ENCODE assay signal across 14 cellular contexts in the genomic region with DNA sequence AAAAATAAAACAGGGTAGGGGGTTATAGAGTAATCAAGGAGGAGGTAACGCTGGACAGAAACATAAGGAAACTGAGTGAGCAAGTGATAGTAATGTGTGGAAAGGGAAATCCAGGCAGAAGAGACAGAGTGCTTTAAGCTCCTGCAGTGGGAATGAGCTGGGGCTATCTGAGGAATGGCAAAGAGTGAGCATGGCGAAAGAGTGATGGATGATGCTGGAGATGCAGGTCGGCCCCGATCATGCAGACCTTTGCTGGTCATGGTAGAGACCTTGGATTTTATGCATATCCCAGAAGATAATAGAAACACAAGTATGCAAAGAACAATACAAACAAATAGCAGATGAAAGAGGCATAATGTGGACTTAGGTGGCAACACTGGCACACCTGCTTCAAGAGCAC. TPM values are rescaled to one million over a fixed set of nuclear protein-coding genes. Genes with fewer than 3 reads are reported as not detected.
DNase-seq lines count a peak whose midpoint lies in the region; ATAC-seq and TF ChIP-seq lines count a peak whose summit lies in the region.
"Had no signal": no experiment of that assay in that cellular context is flagged by ENCODE, and none has a peak within 500 bp of the region (broad histone marks: within the 10 kb centered on the region; RNA-seq: fewer than 3 reads in every experiment).

No MANE protein-coding gene starts in this region.

- H3K36me3 ChIP-seq in HEK293 (ENCODE audit: control insufficient read depth in 2 of 2, insufficient read depth in 1 of 2, low read length in 2 of 2) (no peaks in the 10 kb centered on the region), osteoblast (ENCODE audit: insufficient read depth, low read length) (no peaks in the 10 kb centered on the region)
- H3K36me3 ChIP-seq in CD4-positive, alpha-beta memory T cell (ENCODE audit: insufficient read depth, low read length), result no peaks in the 10 kb centered on the region
- H3K36me3 ChIP-seq: BE2C had no signal

- H3K9me3 Mint-ChIP-seq in activated T-cell treated with anti-CD3 and anti-CD28 coated beads, Interleukin-2, amount 50 U/mL, for 72 hours, result peaks cover 11 to 13% of the 10 kb centered on the region in 2 donors
- H3K9me3 Mint-ChIP-seq in activated T-helper 17 cell treated with anti-CD3 and anti-CD28 coated beads, Interleukin-2, amount 50 U/mL, for 72 hours, result peaks cover 14% of the 10 kb centered on the region
- peaks cover 0 to 21% (median 18%) of the 10 kb centered on the region in 8 donors for H3K9me3 Mint-ChIP-seq in CD4-positive, alpha-beta memory T cell

- H3K4me3 Mint-ChIP-seq in activated T-cell treated with anti-CD3 and anti-CD28 coated beads, Interleukin-2, amount 50 U/mL, for 72 hours, result peak overlapping the region; percentile 36 to 80
- peak overlapping the region; percentile 78 for H3K4me3 Mint-ChIP-seq in activated T-helper 17 cell treated with anti-CD3 and anti-CD28 coated beads, Interleukin-2, amount 50 U/mL, for 72 hours
- H3K4me3 Mint-ChIP-seq in CD4-positive, alpha-beta memory T cell, result no peak overlapping the region

- CTCF ChIA-PET in HEK293 (lab: Yijun Ruan, JAX), result no interaction called here
- CTCF ChIA-PET in CD4-positive, alpha-beta memory T cell (lab: Charles Lee; ENCODE audit: partially characterized antibody), result no interaction called here

- no peaks in the 10 kb centered on the region for H3K79me2 ChIP-seq in osteoblast (ENCODE audit: insufficient read depth, low read length)

- H3K4me3 ChIP-seq in HEK293 (ENCODE audit: low read depth, low read length), result no peak overlapping the region
- H3K4me3 ChIP-seq in CD4-positive, alpha-beta memory T cell (ENCODE audit: low read length in 2 of 2), result no peak overlapping the region
- H3K4me3 ChIP-seq in osteoblast (ENCODE audit: insufficient read depth, low read length), result no peak overlapping the region
- H3K4me3 ChIP-seq: A549 had no signal

- H3K27me3 Mint-ChIP-seq in activated T-cell treated with anti-CD3 and anti-CD28 coated beads, Interleukin-2, amount 50 U/mL, for 72 hours (ENCODE audit: low read depth), result no peaks in the 10 kb centered on the region
- H3K27me3 Mint-ChIP-seq in activated T-helper 17 cell treated with anti-CD3 and anti-CD28 coated beads, Interleukin-2, amount 50 U/mL, for 72 hours, result no peaks in the 10 kb centered on the region
- H3K27me3 Mint-ChIP-seq in CD4-positive, alpha-beta memory T cell, result peaks cover 0 to 3% of the 10 kb centered on the region in 2 donors

- no peak for DNase-seq in activated T-cell treated with anti-CD3 and anti-CD28 coated beads, Interleukin-2, amount 50 U/mL, for 72 hours
- DNase-seq in activated T-cell treated with anti-CD3 and anti-CD28 coated beads, Interleukin-2, amount 50 U/mL, for 48 hours, result no peak
- peak; percentile 7 for DNase-seq in posterior vena cava (ENCODE audit: low spot score)
- DNase-seq in CD4-positive, alpha-beta memory T cell, result no peak
- no peak for DNase-seq in osteoblast (ENCODE audit: insufficient read length, low spot score, missing footprints)
- DNase-seq: BE2C, DMS53, GF-D8, HCEC 1CT had no signal

- H3K27me3 ChIP-seq in CD4-positive, alpha-beta memory T cell (ENCODE audit: insufficient read depth, low read length), result no peaks in the 10 kb centered on the region
- peaks cover 6% of the 10 kb centered on the region for H3K27me3 ChIP-seq in osteoblast (ENCODE audit: insufficient read depth, low read length)
- H3K27me3 ChIP-seq: BE2C had no signal

- peaks cover 15 to 22% of the 10 kb centered on the region in 2 donors for H3K36me3 Mint-ChIP-seq in activated T-cell treated with anti-CD3 and anti-CD28 coated beads, Interleukin-2, amount 50 U/mL, for 72 hours (ENCODE audit: insufficient read depth in 2 of 2)
- H3K36me3 Mint-ChIP-seq in activated T-helper 17 cell treated with anti-CD3 and anti-CD28 coated beads, Interleukin-2, amount 50 U/mL, for 72 hours (ENCODE audit: low read depth), result peaks cover 6% of the 10 kb centered on the region
- peaks cover 0 to 8% of the 10 kb centered on the region in 2 donors for H3K36me3 Mint-ChIP-seq in CD4-positive, alpha-beta memory T cell

- no peak overlapping the region for H3K4me2 ChIP-seq in osteoblast (ENCODE audit: insufficient read depth, low read length)
- H3K4me2 ChIP-seq: A549 had no signal

- no peaks in the 10 kb centered on the region for H4K20me1 ChIP-seq in osteoblast (ENCODE audit: insufficient read depth, low read length)

- H3K27ac ChIP-seq in HEK293 (ENCODE audit: extremely low read depth, low read depth, low read length), result no peak overlapping the region
- no peak overlapping the region for H3K27ac ChIP-seq in CD4-positive, alpha-beta memory T cell (ENCODE audit: low read depth, low read length)
- no peak overlapping the region for H3K27ac ChIP-seq in osteoblast (ENCODE audit: low read depth, low read length)
- H3K27ac ChIP-seq: A549, C4-2B had no signal

- peaks cover 23% of the 10 kb centered on the region for H3K4me1 Mint-ChIP-seq in activated T-cell treated with anti-CD3 and anti-CD28 coated beads, Interleukin-2, amount 50 U/mL, for 72 hours (ENCODE audit: low read depth)
- H3K4me1 Mint-ChIP-seq in activated T-helper 17 cell treated with anti-CD3 and anti-CD28 coated beads, Interleukin-2, amount 50 U/mL, for 72 hours, result peaks cover 14% of the 10 kb centered on the region
- peaks cover 0 to 2% (median 0%) of the 10 kb centered on the region in 4 donors for H3K4me1 Mint-ChIP-seq in CD4-positive, alpha-beta memory T cell

- no peak for ATAC-seq in activated T-cell treated with anti-CD3 and anti-CD28 coated beads, Interleukin-2, amount 50 U/mL, for 72 hours (replicated peaks in 1 of 2)
- no peak for ATAC-seq in activated T-helper 17 cell treated with anti-CD3 and anti-CD28 coated beads, Interleukin-2, amount 50 U/mL, for 72 hours (replicated peaks)
- no peak for ATAC-seq in GM21619 (IDR thresholded peaks at IDR 0.05; ENCODE audit: unreplicated experiment)
- ATAC-seq: A549 had no signal

- H2AFZ ChIP-seq in osteoblast (ENCODE audit: low read length), result no peak overlapping the region

- TF ChIP-seq CTCF in HEK293 (tag by site-specific recombination; IDR thresholded peaks at IDR 0.05) (no peak), osteoblast (IDR thresholded peaks at IDR 0.05; ENCODE audit: extremely low read depth, low read depth, low read length) (no peak)

- intact Hi-C loops in posterior vena cava (cut with DNase I), result no loop called here
- intact Hi-C loops in CD4-positive, alpha-beta memory T cell (cut with micrococcal nuclease), result no loop called here

- H3K4me1 ChIP-seq in HEK293 (ENCODE audit: control insufficient read depth, insufficient read depth, low read length) (no peaks in the 10 kb centered on the region), osteoblast (ENCODE audit: insufficient read depth, low read length) (no peaks in the 10 kb centered on the region)
- no peaks in the 10 kb centered on the region for H3K4me1 ChIP-seq in CD4-positive, alpha-beta memory T cell (ENCODE audit: insufficient read depth, low read length)
- H3K4me1 ChIP-seq: A549, BE2C had no signal

- POLR2A ChIA-PET in HEK293 (lab: Yijun Ruan, JAX), result no interaction called here
- POLR2A ChIA-PET in CD4-positive, alpha-beta memory T cell (lab: Charles Lee; ENCODE audit: partially characterized antibody), result no interaction called here

- H3K9me3 ChIP-seq in HEK293 (ENCODE audit: control insufficient read depth, insufficient read depth, low read depth, low read length) (no peaks in the 10 kb centered on the region), osteoblast (ENCODE audit: low read depth, low read length) (no peaks in the 10 kb centered on the region)
- H3K9me3 ChIP-seq in CD4-positive, alpha-beta memory T cell (ENCODE audit: control insufficient read depth in 1 of 2, low read length in 2 of 2), result peaks cover 0 to 10% of the 10 kb centered on the region in 2 donors
- H3K9me3 ChIP-seq: A549, BE2C had no signal

- peak overlapping the region; percentile 97 for H3K27ac Mint-ChIP-seq in activated T-cell treated with anti-CD3 and anti-CD28 coated beads, Interleukin-2, amount 50 U/mL, for 72 hours
- peak overlapping the region; percentile 97 for H3K27ac Mint-ChIP-seq in activated T-helper 17 cell treated with anti-CD3 and anti-CD28 coated beads, Interleukin-2, amount 50 U/mL, for 72 hours
- H3K27ac Mint-ChIP-seq in CD4-positive, alpha-beta memory T cell, result no peak overlapping the region

RNA-seq across cellular contexts. Expression of a gene that starts 26.0 kb away (rescaled TPM):
- 10 to 100 TPM; 63.0 to 67.5 TPM for total RNA-seq in activated T-cell treated with anti-CD3 and anti-CD28 coated beads, Interleukin-2, amount 50 U/mL, for 72 hours
- total RNA-seq in activated T-helper 17 cell treated with anti-CD3 and anti-CD28 coated beads, Interleukin-2, amount 50 U/mL, for 72 hours, result 10 to 100 TPM; 58.0 to 74.0 TPM
- total RNA-seq in posterior vena cava (10 to 100 TPM; 46.8 to 48.4 TPM), osteoblast (115 and 121 TPM in 2 replicates)
- 10 to 100 TPM; 72.3 to 73.5 TPM for total RNA-seq in CD4-positive, alpha-beta memory T cell
- polyA plus RNA-seq in CD4-positive, alpha-beta memory T cell, result 10 to 100 TPM; 40.9 to 53.9 TPM

Comparison
In these comparisons a context has a peak if more than half of its experiments do, and no peak if none do; other contexts are left out.
1. H3K27ac Mint-ChIP-seq: peak in activated T-cell treated with anti-CD3 and anti-CD28 coated beads, Interleukin-2, amount 50 U/mL, for 72 hours (single experiment) and activated T-helper 17 cell treated with anti-CD3 and anti-CD28 coated beads, Interleukin-2, amount 50 U/mL, for 72 hours (single experiment); none in CD4-positive, alpha-beta memory T cell (0 of 7).
2. H3K4me3 Mint-ChIP-seq: peak in activated T-cell treated with anti-CD3 and anti-CD28 coated beads, Interleukin-2, amount 50 U/mL, for 72 hours (2 of 2) and activated T-helper 17 cell treated with anti-CD3 and anti-CD28 coated beads, Interleukin-2, amount 50 U/mL, for 72 hours (single experiment); none in CD4-positive, alpha-beta memory T cell (0 of 8).